ENCODE assay signal across 10 cellular contexts in the genomic region with DNA sequence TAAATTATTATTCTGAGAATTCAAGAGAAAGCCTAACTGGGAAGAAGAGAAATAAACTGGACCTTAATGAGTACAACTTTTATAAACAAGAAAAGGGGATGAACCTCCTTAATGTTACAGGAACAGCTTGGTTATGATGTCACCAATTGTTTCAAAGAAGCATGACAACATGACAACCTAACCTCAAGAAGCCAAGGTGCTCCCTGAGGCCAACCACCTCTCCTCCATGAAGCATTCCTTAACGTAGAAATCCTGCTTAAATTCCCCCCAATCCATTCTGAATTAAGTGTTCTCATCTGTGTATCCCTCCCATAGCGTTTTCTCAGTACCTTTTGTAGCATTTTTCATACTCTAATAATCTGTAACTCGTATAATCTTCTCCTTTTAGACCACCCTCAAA. TPM values are rescaled to one million over a fixed set of nuclear protein-coding genes. Genes with fewer than 3 reads are reported as not detected.
DNase-seq lines count a peak whose midpoint lies in the region; ATAC-seq and TF ChIP-seq lines count a peak whose summit lies in the region.
"Had no signal": no experiment of that assay in that cellular context is flagged by ENCODE, and none has a peak within 500 bp of the region (broad histone marks: within the 10 kb centered on the region; RNA-seq: fewer than 3 reads in every experiment).

No MANE protein-coding gene starts in this region.

- peak overlapping the region; percentile 90 for H3K4me2 ChIP-seq in smooth muscle cell

- H3K4me3 Mint-ChIP-seq in activated T-cell treated with anti-CD3 and anti-CD28 coated beads, Interleukin-2, amount 50 U/mL, for 24 hours: peak overlapping the region; percentile 97
- H3K4me3 Mint-ChIP-seq in endodermal cell: peak overlapping the region; percentile 100

- ATAC-seq in GM18502 (IDR thresholded peaks at IDR 0.05; ENCODE audit: poor library complexity, unreplicated experiment) (no peak), GM21723 (IDR thresholded peaks at IDR 0.05; ENCODE audit: unreplicated experiment) (no peak), GM19023 (IDR thresholded peaks at IDR 0.05; ENCODE audit: unreplicated experiment) (no peak)

- DNase-seq in activated T-cell treated with anti-CD3 and anti-CD28 coated beads, Interleukin-2, amount 50 U/mL, for 24 hours: no peak
- DNase-seq in activated T-cell treated with anti-CD3 and anti-CD28 coated beads, Interleukin-2, amount 50 U/mL, for 48 hours: no peak
- peak; percentile 65 for DNase-seq in OCI-M1 (lab: John Stamatoyannopoulos, UW)
- no peak for DNase-seq in endodermal cell
- DNase-seq in smooth muscle cell (lab: John Stamatoyannopoulos, UW; ENCODE audit: unreplicated experiment): no peak
- DNase-seq: dorsolateral prefrontal cortex, NCI-H510A treated with DMSO at 0.1 percent for 48 hours had no signal

- peaks cover 58% of the 10 kb centered on the region for H3K36me3 Mint-ChIP-seq in activated T-cell treated with anti-CD3 and anti-CD28 coated beads, Interleukin-2, amount 50 U/mL, for 24 hours (ENCODE audit: low read depth)
- peaks cover 15% of the 10 kb centered on the region for H3K36me3 Mint-ChIP-seq in endodermal cell (ENCODE audit: low read depth)

- H2AFZ ChIP-seq in smooth muscle cell (ENCODE audit: low read depth): no peak overlapping the region

- H3K4me3 ChIP-seq in endodermal cell (ENCODE audit: low read length): peak overlapping the region; percentile 95
- peak overlapping the region; percentile 85 for H3K4me3 ChIP-seq in smooth muscle cell

- H3K4me1 Mint-ChIP-seq in activated T-cell treated with anti-CD3 and anti-CD28 coated beads, Interleukin-2, amount 50 U/mL, for 24 hours (ENCODE audit: low read depth): peaks cover 52% of the 10 kb centered on the region
- peaks cover 13% of the 10 kb centered on the region for H3K4me1 Mint-ChIP-seq in endodermal cell

- H3K27ac Mint-ChIP-seq in activated T-cell treated with anti-CD3 and anti-CD28 coated beads, Interleukin-2, amount 50 U/mL, for 24 hours: peak overlapping the region; percentile 99
- H3K27ac Mint-ChIP-seq in endodermal cell: peak overlapping the region; percentile 6

- no peaks in the 10 kb centered on the region for H3K27me3 Mint-ChIP-seq in activated T-cell treated with anti-CD3 and anti-CD28 coated beads, Interleukin-2, amount 50 U/mL, for 24 hours
- no peaks in the 10 kb centered on the region for H3K27me3 Mint-ChIP-seq in endodermal cell (ENCODE audit: insufficient read depth)

- H3K9ac ChIP-seq in endodermal cell (ENCODE audit: extremely low read depth, low read length, poor library complexity, severe bottlenecking) (peak overlapping the region; percentile 97), smooth muscle cell (ENCODE audit: low read depth) (peak overlapping the region; percentile 95)

- peaks cover 54% of the 10 kb centered on the region for H4K20me1 ChIP-seq in smooth muscle cell (ENCODE audit: low read depth)

- peaks cover 64% of the 10 kb centered on the region for H3K79me2 ChIP-seq in smooth muscle cell (ENCODE audit: low read depth)

- no peaks in the 10 kb centered on the region for H3K27me3 ChIP-seq in endodermal cell (ENCODE audit: control insufficient read depth, insufficient read depth, low read length, poor library complexity, severe bottlenecking)
- H3K27me3 ChIP-seq in smooth muscle cell (ENCODE audit: low read depth): no peaks in the 10 kb centered on the region
- H3K27me3 ChIP-seq: dorsolateral prefrontal cortex had no signal

- H3K36me3 ChIP-seq in endodermal cell (ENCODE audit: control insufficient read depth, insufficient read depth, low read length) (peaks cover 26% of the 10 kb centered on the region), smooth muscle cell (ENCODE audit: low read depth) (no peaks in the 10 kb centered on the region)

- WGBS in endodermal cell (ENCODE audit: insufficient coverage in 1 of 2, insufficient read length in 1 of 2), 2 experiments: 75 to 82% methylated on average over 3 of the region's 3 CpGs
- WGBS in smooth muscle cell (ENCODE audit: low lambda C conversion rate): 85% methylated on average over 3 of the region's 3 CpGs

- no peak overlapping the region for H3K27ac ChIP-seq in endodermal cell (ENCODE audit: low read depth, low read length)
- H3K27ac ChIP-seq in smooth muscle cell (ENCODE audit: low read depth): no peak overlapping the region

- no peaks in the 10 kb centered on the region for H3K9me3 Mint-ChIP-seq in activated T-cell treated with anti-CD3 and anti-CD28 coated beads, Interleukin-2, amount 50 U/mL, for 24 hours
- no peaks in the 10 kb centered on the region for H3K9me3 Mint-ChIP-seq in endodermal cell

- H3F3A ChIP-seq in smooth muscle cell (ENCODE audit: low read depth): no peaks in the 10 kb centered on the region

- H3K4me1 ChIP-seq in endodermal cell (ENCODE audit: control insufficient read depth, insufficient read depth, low read length) (no peaks in the 10 kb centered on the region), smooth muscle cell (ENCODE audit: low read depth) (peaks cover 14% of the 10 kb centered on the region)

- H3K9me3 ChIP-seq in endodermal cell (ENCODE audit: control insufficient read depth, low read length): no peaks in the 10 kb centered on the region
- no peaks in the 10 kb centered on the region for H3K9me3 ChIP-seq in smooth muscle cell (replicated peaks; ENCODE audit: low read depth)

- TF ChIP-seq CTCF in endodermal cell (conservative IDR thresholded peaks at IDR 0.05): no peak
- TF ChIP-seq CTCF in smooth muscle cell (IDR thresholded peaks at IDR 0.05; ENCODE audit: borderline replicate concordance, insufficient read depth, poor library complexity, severe bottlenecking): no peak

RNA-seq across cellular contexts. Expression of gene HBS1L, which starts 1.7 kb away (rescaled TPM):
- 100 to 1,000 TPM; 106 to 122 TPM for total RNA-seq in endodermal cell
- polyA plus RNA-seq in endodermal cell (2013, experiment 1 of 2): 74.7 TPM
- polyA plus RNA-seq in endodermal cell (2013, experiment 2 of 2): 67.1 TPM
- total RNA-seq in smooth muscle cell: 84.8 and 136 TPM in 2 replicates
- 58.6 and 64.3 TPM in 2 replicates for polyA plus RNA-seq in smooth muscle cell
